Comparison of ENCODE assay signal across 17 cellular contexts in genomic region chr4:169090479-169091215, GRCh38.
DNase-seq lines count a peak whose midpoint lies in the region; FAIRE-seq and TF ChIP-seq lines count a peak whose summit lies in the region.
"Had no signal": no experiment of that assay in that cellular context is flagged by ENCODE, and none has a peak within 500 bp of the region (broad histone marks: within the 10 kb centered on the region; RNA-seq: fewer than 3 reads in every experiment).

No MANE protein-coding gene starts in this region.

- DNase-seq in MV-4-11 (lab: John Stamatoyannopoulos, UW), result peak; percentile 16
- no peak for DNase-seq in urothelium cell line (ENCODE audit: low spot score)
- DNase-seq in NCI-H2171 treated with DMSO at 0.1 percent for 48 hours (lab: John Stamatoyannopoulos, UW), result no peak
- DNase-seq in H54 (ENCODE audit: insufficient read length, low spot score), result no peak
- no peak for DNase-seq in NCI-H2029 treated with DMSO at 0.1 percent for 48 hours (lab: John Stamatoyannopoulos, UW)
- DNase-seq: ACHN, AML-193, COR-L47, H9, NCI-H187 treated with DMSO at 0.1 percent for 48 hours, NCI-H510A treated with DMSO at 0.1 percent for 48 hours, Right ventricle myocardium superior, T-helper 17 cell had no signal

- POLR2A ChIA-PET in HEK293 (lab: Yijun Ruan, JAX), result no interaction called here

- CTCF ChIA-PET in HEK293 (lab: Yijun Ruan, JAX), result no interaction called here

- no peak overlapping the region for H3K27ac ChIP-seq in HEK293 (ENCODE audit: extremely low read depth, low read depth, low read length)
- peak overlapping the region; percentile 96 for H3K27ac ChIP-seq in VCaP
- H3K27ac ChIP-seq: KMS-11 had no signal

- H3K9me3 ChIP-seq in HEK293 (ENCODE audit: control insufficient read depth, insufficient read depth, low read depth, low read length), result no peaks in the 10 kb centered on the region

- TF ChIP-seq CTCF in HEK293 (tag by site-specific recombination; IDR thresholded peaks at IDR 0.05), result no peak
- no peak for TF ChIP-seq CTCF in VCaP (conservative IDR thresholded peaks at IDR 0.05)

- H3K4me1 ChIP-seq in HEK293 (ENCODE audit: control insufficient read depth, insufficient read depth, low read length), result no peaks in the 10 kb centered on the region

- FAIRE-seq in urothelium cell line (lab: Jason Lieb, UNC) (peak; percentile 42), H54 (lab: Jason Lieb, UNC) (no peak)
- FAIRE-seq: RCC 7860 had no signal

- peaks cover 0 to 11% of the 10 kb centered on the region in 2 experiments; a peak in 1 of 3 replicates for H3K36me3 ChIP-seq in HEK293 (ENCODE audit: control insufficient read depth in 2 of 2, insufficient read depth in 1 of 2, low read length in 2 of 2)

- TF ChIP-seq POLR2A in H54 (IDR thresholded peaks at IDR 0.05; ENCODE audit: low read depth, low read length), result no peak

- no peak overlapping the region for H3K4me3 ChIP-seq in HEK293 (ENCODE audit: low read depth, low read length)

TF ChIP-seq in HEK293, 187 proteins besides CTCF, POLR2A, EP300 and RAD21:
- TF ChIP-seq REPIN1 (tag by site-specific recombination; IDR thresholded peaks at IDR 0.05; ENCODE audit: low read depth) (no peak), SETDB1 (IDR thresholded peaks at IDR 0.05; ENCODE audit: insufficient read length, low read length) (peak; percentile 71), KLF8 (tag by site-specific recombination; IDR thresholded peaks at IDR 0.05) (no peak)
